9 cellular contexts compared by ENCODE assay signal in the genomic region with DNA sequence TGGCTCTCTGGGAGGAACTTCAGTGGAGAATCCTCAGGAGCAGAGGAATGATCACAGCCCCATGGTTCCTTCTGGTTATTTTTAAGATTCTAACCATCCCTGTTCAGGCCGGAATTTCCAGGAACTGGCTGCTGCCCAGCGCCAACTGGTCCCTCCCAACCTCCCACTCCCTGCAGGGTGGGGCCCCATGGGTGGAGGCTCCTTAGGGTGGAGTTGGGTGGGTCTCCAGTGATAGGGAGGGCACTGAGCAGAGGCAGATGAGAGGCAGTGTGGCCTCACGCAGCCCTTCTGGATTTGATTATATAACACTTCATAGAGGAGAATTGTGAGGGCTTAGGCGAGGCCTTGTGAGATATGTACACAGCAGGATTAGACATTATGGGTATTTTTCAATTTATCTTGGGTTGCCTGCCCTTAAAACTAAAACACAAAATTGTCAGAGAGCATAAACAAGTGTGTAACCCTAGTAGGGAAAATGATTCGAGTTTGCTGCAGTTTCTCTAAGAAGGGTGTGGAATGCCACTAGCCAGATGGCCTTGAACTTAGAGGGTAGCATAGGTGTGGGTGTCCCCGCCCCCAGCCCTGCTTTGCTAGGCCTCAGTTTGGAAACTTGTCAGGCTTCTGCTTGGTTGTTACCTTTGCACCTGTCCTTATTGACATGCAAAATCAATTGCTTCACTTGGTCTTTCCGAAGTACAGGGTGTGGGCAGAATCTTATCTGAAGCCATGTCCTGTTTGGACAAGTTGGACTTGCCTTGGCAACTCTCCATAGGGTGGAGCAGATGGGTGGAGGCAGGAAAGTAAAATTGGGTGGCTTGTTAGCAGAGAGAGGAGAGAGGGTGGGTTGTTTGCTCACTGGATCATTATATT.
DNase-seq lines count a peak whose midpoint lies in the region; ATAC-seq and TF ChIP-seq lines count a peak whose summit lies in the region.
"Had no signal": no experiment of that assay in that cellular context is flagged by ENCODE, and none has a peak within 500 bp of the region (broad histone marks: within the 10 kb centered on the region; RNA-seq: fewer than 3 reads in every experiment).

No MANE protein-coding gene starts in this region.

- H3K9me3 ChIP-seq in mucosa of stomach (ENCODE audit: control insufficient read depth, low read length): no peaks in the 10 kb centered on the region

- peak overlapping the region; percentile 81 to 82 for H3K27ac ChIP-seq in coronary artery
- H3K27ac ChIP-seq: HL-60 had no signal

- ATAC-seq in GM21576 (IDR thresholded peaks at IDR 0.05; ENCODE audit: unreplicated experiment) (no peak), HG03354 (IDR thresholded peaks at IDR 0.05; ENCODE audit: poor library complexity, severe bottlenecking, unreplicated experiment) (no peak), GM18520 (IDR thresholded peaks at IDR 0.05; ENCODE audit: unreplicated experiment) (no peak), HG02938 (IDR thresholded peaks at IDR 0.05; ENCODE audit: unreplicated experiment) (no peak)

- no peaks in the 10 kb centered on the region for H3K27me3 ChIP-seq in mucosa of stomach (ENCODE audit: control insufficient read depth, insufficient read depth, low read length)

- peaks cover 89% of the 10 kb centered on the region for H3K4me1 ChIP-seq in mucosa of stomach (ENCODE audit: control insufficient read depth, insufficient read depth, low read length)

- peaks cover 3% of the 10 kb centered on the region for H3K36me3 ChIP-seq in mucosa of stomach (ENCODE audit: control insufficient read depth, insufficient read depth, low read length)

- peak overlapping the region; percentile 68 for H3K9ac ChIP-seq in mucosa of stomach (ENCODE audit: low read length)

- no peak for TF ChIP-seq CTCF in coronary artery (IDR thresholded peaks at IDR 0.05)

- H3K4me3 ChIP-seq in coronary artery: peak overlapping the region; percentile 56
- H3K4me3 ChIP-seq in mucosa of stomach (ENCODE audit: low read length): no peak overlapping the region

- DNase-seq in DMS 273 (lab: John Stamatoyannopoulos, UW; ENCODE audit: unreplicated experiment) (peak; percentile 79), NCI-H345 treated with DMSO at 0.1 percent for 48 hours (lab: John Stamatoyannopoulos, UW; ENCODE audit: unreplicated experiment) (peak; percentile 28), coronary artery (ENCODE audit: low spot score) (no peak)
